In the genomic region with DNA sequence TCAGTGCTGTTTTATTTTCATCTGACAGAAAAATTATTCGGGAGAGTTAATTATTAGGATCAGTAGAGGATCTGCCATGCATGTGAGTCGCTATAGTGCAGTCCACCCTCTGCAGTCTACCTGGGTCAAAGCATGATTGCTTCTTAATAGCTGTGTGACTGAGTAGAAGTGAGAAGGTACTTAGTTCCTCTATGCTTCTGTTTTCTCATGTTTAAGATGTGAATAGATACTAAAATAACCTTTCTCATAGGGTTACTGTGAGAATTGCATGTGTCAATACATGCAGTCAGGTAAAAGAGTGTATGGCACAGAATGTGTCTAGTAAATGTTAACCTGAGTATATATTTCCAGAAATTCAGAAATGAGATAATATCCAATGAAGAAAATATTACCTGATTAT, we compare ENCODE assay signal across 22 cellular contexts.
"Had no signal": no experiment of that assay in that cellular context is flagged by ENCODE, and none has a peak within 500 bp of the region (broad histone marks: within the 10 kb centered on the region; RNA-seq: fewer than 3 reads in every experiment).

No MANE protein-coding gene starts in this region.

- H3K36me3 ChIP-seq: WERI-Rb-1 had no signal

- ATAC-seq: activated CD4-positive, alpha-beta T cell treated with anti-CD3 and anti-CD28 coated beads for 36 hours; activated T-helper 17 cell treated with anti-CD3 and anti-CD28 coated beads, Interleukin-2, amount 50 U/mL, for 72 hours; Right ventricle myocardium inferior; T-cell had no signal

- H3K4me3 ChIP-seq: SK-N-MC had no signal

- H3K27ac ChIP-seq: SK-N-MC, WERI-Rb-1 had no signal

- DNase-seq: activated CD4-positive, alpha-beta memory T cell treated with anti-CD3 and anti-CD28 coated beads, Interleukin-2, amount 10 ng/mL, durations not matched to agents 7 days and 5 days; activated CD4-positive, alpha-beta T cell treated with anti-CD3 and anti-CD28 coated beads for 36 hours; activated CD4-positive, alpha-beta T cell treated with anti-CD3 and anti-CD28 coated beads, Interleukin-2, amount 50 U/mL, for 1 hour; activated gamma-delta T cell; activated naive CD4-positive, alpha-beta T cell treated with anti-CD3 and anti-CD28 coated beads for 36 hours; activated T-cell treated with anti-CD3 and anti-CD28 coated beads for 4 hours; activated T-cell treated with anti-CD3 and anti-CD28 coated beads, Interleukin-2, amount 50 U/mL, for 48 hours; amygdala; MM.1S; NCI-H1105; NCI-H1436; NCI-H1694 treated with DMSO at 0.1 percent for 48 hours; NCI-H2029 treated with DMSO at 0.1 percent for 48 hours; NCI-H510A treated with DMSO at 0.1 percent for 48 hours; RPMI8226; T-cell; T-helper 2 cell; T1000; WERI-Rb-1 had no signal
